Comparison of ENCODE assay signal across 18 cellular contexts in genomic region chr13:109577191-109577700, GRCh38.
"Had no signal": no experiment of that assay in that cellular context is flagged by ENCODE, and none has a peak within 500 bp of the region (broad histone marks: within the 10 kb centered on the region; RNA-seq: fewer than 3 reads in every experiment).

No MANE protein-coding gene starts in this region.

- H3K27me3 ChIP-seq: esophagus squamous epithelium, left lung, ovary, right lobe of liver, testis, tibial nerve, upper lobe of right lung, vagina had no signal

- DNase-seq: dermis blood vessel endothelial cell; esophagus squamous epithelium; foreskin keratinocyte; immature natural killer cell; left lung; lower lobe of right lung; natural killer cell; nucleus accumbens; ovary; right lobe of liver; stimulated activated CD4-positive, alpha-beta T cell treated with anti-CD3 and anti-CD28 coated beads, Interleukin-4, amount 100 ng/mL, for 1 hour; stimulated activated CD8-positive, alpha-beta memory T cell treated with anti-CD3 and anti-CD28 coated beads, Interleukin-4, amount 100 ng/mL, for 48 hours; stimulated activated naive CD8-positive, alpha-beta T cell treated with anti-CD3 and anti-CD28 coated beads, Interleukin-15, Interleukin-2, amounts not matched to agents 100 U/mL and 50 U/mL, for 24 hours; testis; upper lobe of right lung had no signal

- H3K36me3 ChIP-seq: esophagus squamous epithelium, left lung, lower lobe of right lung, ovary, right lobe of liver, tibial nerve, upper lobe of right lung, vagina had no signal

- H3K27ac ChIP-seq: esophagus squamous epithelium, foreskin keratinocyte, left lung, lower lobe of right lung, ovary, right lobe of liver, testis, tibial nerve, upper lobe of right lung, vagina had no signal

- H3K4me1 ChIP-seq: esophagus squamous epithelium, foreskin keratinocyte, left lung, lower lobe of right lung, testis, tibial nerve, upper lobe of right lung, vagina had no signal

- H3K9me3 ChIP-seq: esophagus squamous epithelium, left lung, lower lobe of right lung, ovary, right lobe of liver, testis, tibial nerve, upper lobe of right lung, vagina had no signal

- H3K4me3 ChIP-seq: esophagus squamous epithelium, left lung, lower lobe of right lung, ovary, right lobe of liver, testis, tibial nerve, upper lobe of right lung, vagina had no signal

- ATAC-seq: foreskin keratinocyte; natural killer cell; right lobe of liver; stimulated activated effector memory CD8-positive, alpha-beta T cell treated with anti-CD3 and anti-CD28 coated beads, Interleukin-12 subunit alpha, Interleukin-12 subunit beta, amount 100 ng/mL, for 72 hours; stimulated activated naive CD8-positive, alpha-beta T cell treated with anti-CD3 and anti-CD28 coated beads, Interleukin-15, Interleukin-2, amounts not matched to agents 100 U/mL and 50 U/mL, for 24 hours had no signal
